In genomic region chr1:16913616-16913865, GRCh38 we compare ENCODE assay signal across 8 cellular contexts. TPM values are rescaled to one million over a fixed set of nuclear protein-coding genes. Genes with fewer than 3 reads are reported as not detected.
DNase-seq lines count a peak whose midpoint lies in the region; ATAC-seq and TF ChIP-seq lines count a peak whose summit lies in the region.

No MANE protein-coding gene starts in this region.

- H4K20me1 ChIP-seq in PC-9 (ENCODE audit: insufficient read depth): no peaks in the 10 kb centered on the region

- BruUV-seq in PC-9 (replicated peaks; lab: Mats Ljungman, UMichigan): no TSS peak

- no peak for ATAC-seq in psoas muscle
- no peak for ATAC-seq in GM18870 (IDR thresholded peaks at IDR 0.05; ENCODE audit: unreplicated experiment)
- no peak for ATAC-seq in GM18520 (IDR thresholded peaks at IDR 0.05; ENCODE audit: unreplicated experiment)

- H3K9ac ChIP-seq in ES-I3 (ENCODE audit: low read depth, low read length): peak overlapping the region; percentile 60

- H3K27me3 ChIP-seq in PC-9 (ENCODE audit: insufficient read depth, low read depth): no peaks in the 10 kb centered on the region
- no peaks in the 10 kb centered on the region for H3K27me3 ChIP-seq in esophagus muscularis mucosa
- H3K27me3 ChIP-seq in psoas muscle (ENCODE audit: insufficient read depth in 3 of 3, low read length in 2 of 3): no peaks in the 10 kb centered on the region

- H3K79me2 ChIP-seq in PC-9 (ENCODE audit: low read depth): no peaks in the 10 kb centered on the region

- intact Hi-C loops in PC-9 (cut with micrococcal nuclease; ENCODE audit: unreplicated experiment) (loop anchor here (5.0 kb wide), 2 partner anchors 34 to 134 kb away; no protein-coding TSS in a partner anchor), esophagus muscularis mucosa (cut with DNase I) (no loop called here), psoas muscle (cut with DNase I) (no loop called here)

- H3K27ac ChIP-seq in PC-9: no peak overlapping the region
- H3K27ac ChIP-seq in esophagus muscularis mucosa (replicated peaks in 1 of 4): peak overlapping the region; percentile 69 to 93 (median 76)
- peak overlapping the region; percentile 78 for H3K27ac ChIP-seq in psoas muscle

- H3K36me3 ChIP-seq in ES-I3 (ENCODE audit: insufficient read depth, low read length) (no peaks in the 10 kb centered on the region), PC-9 (ENCODE audit: low read depth) (no peaks in the 10 kb centered on the region), esophagus muscularis mucosa (no peaks in the 10 kb centered on the region), psoas muscle (ENCODE audit: insufficient read depth in 1 of 2, low read depth in 1 of 2) (no peaks in the 10 kb centered on the region)

- H3K4me2 ChIP-seq in PC-9: peak overlapping the region; percentile 86

- H3K9me3 ChIP-seq in ES-I3 (ENCODE audit: control insufficient read depth, insufficient read depth, low read length) (no peaks in the 10 kb centered on the region), PC-9 (ENCODE audit: insufficient read depth, low read depth) (no peaks in the 10 kb centered on the region), esophagus muscularis mucosa (no peaks in the 10 kb centered on the region), psoas muscle (no peaks in the 10 kb centered on the region)

- no peak for TF ChIP-seq POLR2A in esophagus muscularis mucosa (IDR thresholded peaks at IDR 0.05; ENCODE audit: low read depth)

- H3K4me3 ChIP-seq in PC-9: peak overlapping the region; percentile 65
- peak overlapping the region; percentile 72 to 100 (median 85) for H3K4me3 ChIP-seq in esophagus muscularis mucosa
- peak overlapping the region; percentile 84 for H3K4me3 ChIP-seq in psoas muscle

- TF ChIP-seq EP300 in esophagus muscularis mucosa (IDR thresholded peaks at IDR 0.05): no peak

- POLR2A ChIA-PET in PC-9 (lab: Charles Lee; ENCODE audit: unreplicated experiment): interaction anchor here (0.7 kb wide), 1 partner anchor 21 kb away, joined by 3 read pairs; no protein-coding TSS in a partner anchor

- WGBS in esophagus muscularis mucosa: 3% methylated on average over 15 of the region's 19 CpGs
- 1% methylated on average over 16 to 19 of the region's 19 CpGs for whole genome bisulfite sequencing in psoas muscle, 3 donors

- H2AFZ ChIP-seq in PC-9: peak overlapping the region; percentile 77

- peaks cover 5% of the 10 kb centered on the region; the same call in 1 of the 2 replicates for H3K4me1 ChIP-seq in ES-I3 (ENCODE audit: insufficient read depth, low read length)
- no peaks in the 10 kb centered on the region for H3K4me1 ChIP-seq in PC-9 (replicated peaks; ENCODE audit: insufficient read depth)
- peaks cover 15 to 35% (median 30%) of the 10 kb centered on the region in 4 donors for H3K4me1 ChIP-seq in esophagus muscularis mucosa
- H3K4me1 ChIP-seq in psoas muscle: no peaks in the 10 kb centered on the region

- CTCF ChIA-PET in PC-9 (lab: Charles Lee): no interaction called here

- no peak for TF ChIP-seq CTCF in PC-9 (conservative IDR thresholded peaks at IDR 0.05)
- TF ChIP-seq CTCF in esophagus muscularis mucosa (IDR thresholded peaks at IDR 0.05): no peak
- no peak for TF ChIP-seq CTCF in psoas muscle (IDR thresholded peaks at IDR 0.05)

- no peaks in the 10 kb centered on the region for H3F3A ChIP-seq in PC-9 (ENCODE audit: insufficient read depth, low read depth)

- no peaks in the 10 kb centered on the region for H3K9me2 ChIP-seq in PC-9 (ENCODE audit: insufficient read depth)

- DNase-seq in PC-9 (no peak), esophagus muscularis mucosa (ENCODE audit: extremely low spot score) (no peak), psoas muscle (no peak), middle frontal gyrus (ENCODE audit: extremely low spot score, low spot score) (no peak), COLO668 (lab: John Stamatoyannopoulos, UW; ENCODE audit: unreplicated experiment) (no peak)

RNA-seq across cellular contexts. Expression of gene CROCC, which starts 8.2 kb away (rescaled TPM):
- total RNA-seq in PC-9 (2021) (18.4 and 18.9 TPM in 2 replicates), esophagus muscularis mucosa (10 to 100 TPM; 17.6 to 36.3 (median 23.0) TPM), psoas muscle (1 to 10 TPM; 3.1 to 6.4 (median 4.3) TPM)
- polyA plus RNA-seq in psoas muscle: 1 to 10 TPM; 3.6 to 6.5 (median 4.8) TPM

RNA-seq across cellular contexts. Expression of gene RNU1-2, which starts 17.8 kb away (rescaled TPM):
- 1,333 and 3,235 TPM in 2 replicates for total RNA-seq in PC-9 (2021)
- total RNA-seq in esophagus muscularis mucosa: under 1 TPM in 2 of 4 donors, not detected in 2; under 0.01 TPM
- 1,000 to 10,000 TPM; 1,264 to 5,208 (median 3,151) TPM for total RNA-seq in psoas muscle
- not detected for polyA plus RNA-seq in psoas muscle

Comparison
In these comparisons a context has a peak if more than half of its experiments do, and no peak if none do; other contexts are left out.
1. RNA of gene RNU1-2, which starts 17.8 kb away (total RNA-seq): 1,264 to 5,208 TPM in psoas muscle and 1,333 to 3,235 TPM in PC-9; under 0.01 TPM in esophagus muscularis mucosa; every median in the first group is over 1,000 times any median in the second.
2. Peak in every context shown above with its lines, with median percentiles within 50 percentile points of each other: H3K4me3 ChIP-seq.